In the genomic region with DNA sequence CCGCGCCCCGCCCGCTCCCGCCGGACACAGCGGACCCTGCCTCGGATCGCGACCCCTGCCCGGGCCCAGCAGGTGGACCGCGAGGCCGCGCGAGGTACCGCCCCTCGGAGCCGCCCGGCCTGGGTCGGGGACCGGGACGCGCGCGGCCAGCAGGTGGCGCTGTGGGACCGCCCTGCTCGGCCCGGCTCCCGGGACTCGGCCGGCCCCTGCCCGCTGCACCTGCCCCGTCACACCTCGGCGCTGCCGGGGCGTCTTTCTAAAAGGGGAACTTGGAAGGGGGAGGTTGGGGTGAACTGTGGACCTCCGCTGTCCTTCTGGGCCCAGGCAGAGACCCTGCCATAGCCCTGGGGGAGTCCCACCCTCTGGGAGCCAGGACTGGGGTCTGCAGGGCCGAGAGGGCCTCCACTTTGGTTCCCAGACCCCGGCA, we compare ENCODE assay signal across 8 cellular contexts. TPM values are rescaled to one million over a fixed set of nuclear protein-coding genes. Genes with fewer than 3 reads are reported as not detected.
A peak's percentile ranks its signal among the peaks of the same experiment; 100 is the strongest.
DNase-seq lines count a peak whose midpoint lies in the region; ATAC-seq, FAIRE-seq and TF ChIP-seq lines count a peak whose summit lies in the region.

No MANE protein-coding gene starts in this region.

- no peak for DNase-seq in AG09319 (ENCODE audit: extremely low read depth, low read depth)
- DNase-seq in GM19239 (ENCODE audit: insufficient read length, low spot score), result peak; percentile 88
- DNase-seq in NCI-H69 (lab: John Stamatoyannopoulos, UW), result peak; percentile 72
- DNase-seq in activated T-cell treated with anti-CD3 and anti-CD28 coated beads for 4 hours, result peak; percentile 73
- DNase-seq in fibroblast of lung (ENCODE audit: low read depth in 2 of 2), result no peak
- DNase-seq in uterus, result peak; percentile 46 to 63

- no peak for ATAC-seq in GM18517 (IDR thresholded peaks at IDR 0.05; ENCODE audit: unreplicated experiment)

- no peak overlapping the region for H3K4me3 ChIP-seq in fibroblast of lung (replicated peaks in 1 of 4; ENCODE audit: control extremely low read depth in 1 of 4, insufficient read depth in 1 of 4, low read depth in 3 of 4, low read length in 4 of 4)
- no peak overlapping the region for H3K4me3 ChIP-seq in parathyroid adenoma (ENCODE audit: low read depth, low read length)
- no peak overlapping the region for H3K4me3 ChIP-seq in uterus

- TF ChIP-seq CTCF in AG09319 (IDR thresholded peaks at IDR 0.05; ENCODE audit: low read depth, low read length) (peak; percentile 31), fibroblast of lung (conservative IDR thresholded peaks at IDR 0.05 in 1 of 2, IDR thresholded peaks at IDR 0.05 in 1 of 2; ENCODE audit: low read depth in 1 of 2, low read length in 2 of 2) (peak; percentile 25 to 51), parathyroid adenoma (IDR thresholded peaks at IDR 0.05) (peak; percentile 49), uterus (IDR thresholded peaks at IDR 0.05) (peak; percentile 62 to 99 (median 97))

- peak in 1 of 2 donors; percentile 33 for TF ChIP-seq POLR2A in uterus (IDR thresholded peaks at IDR 0.05)

- H2AFZ ChIP-seq in fibroblast of lung (ENCODE audit: low read length) (no peak overlapping the region), parathyroid adenoma (no peak overlapping the region)

- FAIRE-seq in GM19239 (lab: Jason Lieb, UNC), result no peak

- H3K27me3 ChIP-seq in fibroblast of lung (ENCODE audit: control insufficient read depth, insufficient read depth, low read length) (no peaks in the 10 kb centered on the region), parathyroid adenoma (ENCODE audit: control insufficient read depth, insufficient read depth, low read length) (no peaks in the 10 kb centered on the region), uterus (peaks cover 0 to 7% of the 10 kb centered on the region in 2 donors)

- H3K4me2 ChIP-seq in fibroblast of lung (ENCODE audit: extremely low read depth, insufficient read depth, low read length) (no peak overlapping the region), parathyroid adenoma (ENCODE audit: low read length) (peak overlapping the region; percentile 59)

- H3K27ac ChIP-seq in fibroblast of lung (ENCODE audit: insufficient read depth, low read length), result no peak overlapping the region
- H3K27ac ChIP-seq in parathyroid adenoma, result no peak overlapping the region
- no peak overlapping the region for H3K27ac ChIP-seq in uterus

- H3K36me3 ChIP-seq in fibroblast of lung (ENCODE audit: control insufficient read depth, insufficient read depth, low read length) (peaks cover 2% of the 10 kb centered on the region), parathyroid adenoma (ENCODE audit: control insufficient read depth, insufficient read depth, low read length) (no peaks in the 10 kb centered on the region), uterus (no peaks in the 10 kb centered on the region)

- H3K79me2 ChIP-seq in fibroblast of lung (ENCODE audit: control insufficient read depth, insufficient read depth, low read length) (no peaks in the 10 kb centered on the region), parathyroid adenoma (no peaks in the 10 kb centered on the region)

- H3K4me1 ChIP-seq in fibroblast of lung (ENCODE audit: control insufficient read depth, extremely low read depth, insufficient read depth, low read length) (peaks cover 5% of the 10 kb centered on the region), parathyroid adenoma (no peaks in the 10 kb centered on the region), uterus (peaks cover 0 to 16% of the 10 kb centered on the region in 2 donors)

- no peaks in the 10 kb centered on the region for H4K20me1 ChIP-seq in fibroblast of lung (ENCODE audit: control insufficient read depth, extremely low read depth, insufficient read depth, low read length)

- H3K9me3 ChIP-seq in fibroblast of lung (ENCODE audit: control insufficient read depth, insufficient read depth, low read depth, low read length) (no peaks in the 10 kb centered on the region), parathyroid adenoma (ENCODE audit: control insufficient read depth, low read length) (no peaks in the 10 kb centered on the region), uterus (no peaks in the 10 kb centered on the region)

- H3K9ac ChIP-seq in fibroblast of lung (ENCODE audit: insufficient read depth, low read length) (no peak overlapping the region), parathyroid adenoma (no peak overlapping the region)

- intact Hi-C loops in uterus (cut with DNase I; ENCODE audit: low total_unique reads), result loop anchor here (2.0 to 10.0 kb wide), 2 partner anchors 99 to 275 kb away; a partner anchor contains a TSS

RNA-seq across cellular contexts. Expression of a gene that starts 11.1 kb away (rescaled TPM):
- total RNA-seq in fibroblast of lung (41.3 and 56.6 TPM in 2 replicates), uterus (10 to 100 TPM in 2 of 4 donors, 1 to 10 TPM in 2; 3.6 to 37.0 (median 14.6) TPM)
- polyA plus RNA-seq in fibroblast of lung, result 45.3 and 50.9 TPM in 2 replicates
- 55.8 and 68.2 TPM in 2 replicates for polyA plus RNA-seq in fibroblast of lung (2012)
- 6.0 and 12.3 TPM in 2 replicates for polyA minus RNA-seq in fibroblast of lung (ENCODE audit: low replicate concordance)

RNA-seq across cellular contexts. Expression of a gene that starts 11.3 kb away (rescaled TPM):
- 19.0 and 21.3 TPM in 2 replicates for total RNA-seq in fibroblast of lung
- 9.6 and 10.5 TPM in 2 replicates for polyA plus RNA-seq in fibroblast of lung
- polyA plus RNA-seq in fibroblast of lung (2012), result 16.4 and 16.8 TPM in 2 replicates
- 18.8 and 19.1 TPM in 2 replicates for polyA minus RNA-seq in fibroblast of lung (ENCODE audit: low replicate concordance)
- total RNA-seq in uterus, result 10 to 100 TPM; 11.8 to 22.5 (median 18.3) TPM

RNA-seq across cellular contexts. Expression of a gene that starts 31.0 kb away (rescaled TPM):
- 40.1 and 47.7 TPM in 2 replicates for total RNA-seq in fibroblast of lung
- 6.8 and 8.0 TPM in 2 replicates for polyA plus RNA-seq in fibroblast of lung
- 14.3 and 19.7 TPM in 2 replicates for polyA plus RNA-seq in fibroblast of lung (2012)
- 4.2 and 8.5 TPM in 2 replicates for polyA minus RNA-seq in fibroblast of lung (ENCODE audit: low replicate concordance)
- 100 to 1,000 TPM in 1 of 4 donors, 10 to 100 TPM in 3; 31.7 to 106 (median 53.6) TPM for total RNA-seq in uterus

Comparison
In these comparisons a context has a peak if more than half of its experiments do, and no peak if none do; other contexts are left out.
1. DNase-seq: peak in GM19239 (single experiment), NCI-H69 (single experiment), activated T-cell treated with anti-CD3 and anti-CD28 coated beads for 4 hours (single experiment) and uterus (2 of 2); none in AG09319 (single experiment) and fibroblast of lung (0 of 2).
2. CTCF ChIP-seq: peak in every context shown above with its lines; median percentile 97 in uterus; 49 in parathyroid adenoma; 38 in fibroblast of lung; 31 in AG09319.